In the genomic region with DNA sequence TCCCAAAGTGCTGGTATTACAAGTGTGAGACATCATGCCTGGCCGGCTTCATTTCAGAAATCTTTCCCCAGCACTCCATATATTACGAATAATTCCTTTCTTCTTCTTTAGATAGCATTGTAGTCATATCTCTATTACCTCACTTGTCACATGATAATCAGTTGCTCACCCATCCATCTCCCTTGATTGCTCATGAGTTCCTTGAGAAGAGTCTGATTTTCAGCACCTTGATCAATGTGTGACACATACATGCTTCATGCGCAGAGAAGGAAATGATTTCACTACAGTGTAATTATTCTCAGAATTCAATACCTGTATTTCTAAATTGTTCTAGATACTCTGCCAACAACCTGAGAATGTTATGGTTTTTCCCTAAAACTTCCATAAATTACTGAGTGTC, we compare ENCODE assay signal across 17 cellular contexts. TPM values are rescaled to one million over a fixed set of nuclear protein-coding genes. Genes with fewer than 3 reads are reported as not detected.
DNase-seq lines count a peak whose midpoint lies in the region; TF ChIP-seq lines count a peak whose summit lies in the region.
"Had no signal": no experiment of that assay in that cellular context is flagged by ENCODE, and none has a peak within 500 bp of the region (broad histone marks: within the 10 kb centered on the region; RNA-seq: fewer than 3 reads in every experiment).

No MANE protein-coding gene starts in this region.

- H3K9me2 ChIP-seq in Karpas-422 (replicated peaks; ENCODE audit: insufficient read depth, low read length): no peaks in the 10 kb centered on the region
- H3K9me2 ChIP-seq in neural cell (ENCODE audit: insufficient read depth, low read length): no peaks in the 10 kb centered on the region

- no peaks in the 10 kb centered on the region for H3K79me2 ChIP-seq in Karpas-422 (ENCODE audit: low read length)
- H3K79me2 ChIP-seq in mammary epithelial cell (ENCODE audit: insufficient read depth, low read length): no peaks in the 10 kb centered on the region
- no peaks in the 10 kb centered on the region for H3K79me2 ChIP-seq in neural cell (replicated peaks; ENCODE audit: insufficient read depth, low read length)

- H3K27ac ChIP-seq in Karpas-422 (ENCODE audit: low read length) (no peak overlapping the region), mammary epithelial cell (ENCODE audit: insufficient read depth, low read depth, low read length) (no peak overlapping the region), neural cell (ENCODE audit: low read length) (peak overlapping the region; percentile 12)
- H3K27ac ChIP-seq: HL-60 had no signal

- H3K36me3 Mint-ChIP-seq in activated T-cell treated with anti-CD3 and anti-CD28 coated beads, Interleukin-2, amount 50 U/mL, for 24 hours (ENCODE audit: low read depth): no peaks in the 10 kb centered on the region
- H3K36me3 Mint-ChIP-seq in nephron progenitor cell (ENCODE audit: low read depth): peaks cover 5% of the 10 kb centered on the region

- H3K9ac ChIP-seq in Karpas-422 (ENCODE audit: low read length) (no peak overlapping the region), mammary epithelial cell (ENCODE audit: insufficient read depth, low read length) (no peak overlapping the region), neural cell (ENCODE audit: low read length) (no peak overlapping the region)

- H3F3A ChIP-seq in neural cell (ENCODE audit: insufficient read depth, low read length, poor library complexity, severe bottlenecking): no peaks in the 10 kb centered on the region

- TF ChIP-seq RAD21 in neural cell (conservative IDR thresholded peaks at IDR 0.05): no peak

- H3K4me2 ChIP-seq in Karpas-422 (ENCODE audit: low read depth, low read length, poor library complexity, severe bottlenecking) (no peak overlapping the region), mammary epithelial cell (ENCODE audit: insufficient read depth, low read depth, low read length) (no peak overlapping the region), neural cell (ENCODE audit: low read length) (no peak overlapping the region)
- H3K4me2 ChIP-seq: GM23338 had no signal

- peaks cover 9% of the 10 kb centered on the region for H3K4me1 Mint-ChIP-seq in activated T-cell treated with anti-CD3 and anti-CD28 coated beads, Interleukin-2, amount 50 U/mL, for 24 hours (ENCODE audit: low read depth)
- H3K4me1 Mint-ChIP-seq in nephron progenitor cell: no peaks in the 10 kb centered on the region
- H3K4me1 Mint-ChIP-seq: GM23338 had no signal

- H3K27me3 Mint-ChIP-seq in activated T-cell treated with anti-CD3 and anti-CD28 coated beads, Interleukin-2, amount 50 U/mL, for 24 hours: no peaks in the 10 kb centered on the region
- H3K27me3 Mint-ChIP-seq in nephron progenitor cell (ENCODE audit: low read depth, poor library complexity): peaks cover 14% of the 10 kb centered on the region

- CTCF ChIA-PET in mammary epithelial cell (lab: Charles Lee; ENCODE audit: low non-redundant PET): no interaction called here

- TF ChIP-seq EP300 in neural cell (conservative IDR thresholded peaks at IDR 0.05; ENCODE audit: poor library complexity, severe bottlenecking): no peak

- H3K4me3 Mint-ChIP-seq in activated T-cell treated with anti-CD3 and anti-CD28 coated beads, Interleukin-2, amount 50 U/mL, for 24 hours: no peak overlapping the region
- no peak overlapping the region for H3K4me3 Mint-ChIP-seq in nephron progenitor cell
- H3K4me3 Mint-ChIP-seq: GM23338 had no signal

- no peaks in the 10 kb centered on the region for H3K36me3 ChIP-seq in Karpas-422 (ENCODE audit: insufficient read depth, low read length)
- H3K36me3 ChIP-seq in mammary epithelial cell (ENCODE audit: insufficient read depth, low read length): no peaks in the 10 kb centered on the region
- no peaks in the 10 kb centered on the region for H3K36me3 ChIP-seq in neural cell (ENCODE audit: insufficient read depth, low read length)

- no peak for TF ChIP-seq CTCF in mammary epithelial cell (conservative IDR thresholded peaks at IDR 0.05 in 1 of 2, IDR thresholded peaks at IDR 0.05 in 1 of 2; ENCODE audit: extremely low read depth in 1 of 2, insufficient read depth in 1 of 2, low read depth in 1 of 2, low read length in 2 of 2)
- no peak for TF ChIP-seq CTCF in neural cell (IDR thresholded peaks at IDR 0.05; ENCODE audit: poor library complexity, severe bottlenecking)
- TF ChIP-seq CTCF in nephron progenitor cell (IDR thresholded peaks at IDR 0.05): no peak

- dilution Hi-C loops in mammary epithelial cell (cut with HindIII; ENCODE audit: low sequenced_read_pairs): no loop called here

- H3K27ac Mint-ChIP-seq in activated T-cell treated with anti-CD3 and anti-CD28 coated beads, Interleukin-2, amount 50 U/mL, for 24 hours: peak overlapping the region; percentile 41
- no peak overlapping the region for H3K27ac Mint-ChIP-seq in nephron progenitor cell
- H3K27ac Mint-ChIP-seq: GM23338 had no signal

- WGBS in mammary epithelial cell (ENCODE audit: low coverage, missing lambda C conversion rate): 76% methylated on average over 3 of the region's 3 CpGs

- H4K20me1 ChIP-seq in Karpas-422 (ENCODE audit: insufficient read depth, low read depth, low read length) (no peaks in the 10 kb centered on the region), mammary epithelial cell (ENCODE audit: insufficient read depth, low read length) (no peaks in the 10 kb centered on the region), neural cell (ENCODE audit: insufficient read depth) (no peaks in the 10 kb centered on the region)

- no peak for DNase-seq in activated T-cell treated with anti-CD3 and anti-CD28 coated beads, Interleukin-2, amount 50 U/mL, for 24 hours
- no peak for DNase-seq in activated T-cell treated with anti-CD3 and anti-CD28 coated beads for 4 hours
- peak; percentile 38 for DNase-seq in Karpas-422
- peak; percentile 66 for DNase-seq in mammary epithelial cell
- no peak for DNase-seq in CD1c-positive myeloid dendritic cell (ENCODE audit: extremely low spot score)
- DNase-seq in nephron progenitor cell: no peak
- no peak for DNase-seq in occipital lobe (lab: John Stamatoyannopoulos, UW)
- DNase-seq: C1 segment of cervical spinal cord; Caco-2; KBM-7; NCI-H1092; NCI-H69; NK-92 treated with Interleukin-12 subunit alpha and Interleukin-12 subunit beta, amount 100 ng/mL, for 24 hours; OCI-M1 had no signal

- H2AFZ ChIP-seq in Karpas-422 (ENCODE audit: low read length): no peak overlapping the region
- no peak overlapping the region for H2AFZ ChIP-seq in mammary epithelial cell (ENCODE audit: low read depth, low read length)
- no peak overlapping the region for H2AFZ ChIP-seq in neural cell (ENCODE audit: low read depth, low read length)
- H2AFZ ChIP-seq: GM23338 had no signal

- no peaks in the 10 kb centered on the region for H3K9me3 Mint-ChIP-seq in activated T-cell treated with anti-CD3 and anti-CD28 coated beads, Interleukin-2, amount 50 U/mL, for 24 hours
- peaks cover 2% of the 10 kb centered on the region for H3K9me3 Mint-ChIP-seq in nephron progenitor cell

- in situ Hi-C loops in mammary epithelial cell (cut with MboI; ENCODE audit: low sequenced_read_pairs in 2 of 2): no loop called here

- intact Hi-C loops in mammary epithelial cell (cut with micrococcal nuclease): no loop called here

- H3K4me1 ChIP-seq in Karpas-422 (ENCODE audit: low read length) (no peaks in the 10 kb centered on the region), mammary epithelial cell (ENCODE audit: insufficient read depth, low read length) (peaks cover 4% of the 10 kb centered on the region)
- H3K4me1 ChIP-seq: Caco-2 had no signal

- H3K27me3 ChIP-seq in Karpas-422 (ENCODE audit: low read length): no peaks in the 10 kb centered on the region
- H3K27me3 ChIP-seq in mammary epithelial cell (ENCODE audit: insufficient read depth, low read length): no peaks in the 10 kb centered on the region
- H3K27me3 ChIP-seq in neural cell (ENCODE audit: insufficient read depth, low read depth, low read length): no peaks in the 10 kb centered on the region

- no TSS peak for BruUV-seq in mammary epithelial cell (replicated peaks; lab: Mats Ljungman, UMichigan)

- H3K9me3 ChIP-seq in Karpas-422 (ENCODE audit: low read length) (no peaks in the 10 kb centered on the region), mammary epithelial cell (replicated peaks; ENCODE audit: insufficient read depth, low read length) (no peaks in the 10 kb centered on the region), neural cell (ENCODE audit: low read length) (no peaks in the 10 kb centered on the region)
- H3K9me3 ChIP-seq: Caco-2 had no signal

- no peak overlapping the region for H3K4me3 ChIP-seq in Karpas-422 (ENCODE audit: low read length)
- no peak overlapping the region for H3K4me3 ChIP-seq in mammary epithelial cell (replicated peaks in 1 of 3; ENCODE audit: insufficient read depth in 1 of 3, low read depth in 2 of 3, low read length in 3 of 3)
- H3K4me3 ChIP-seq in neural cell (ENCODE audit: low read length): no peak overlapping the region
- H3K4me3 ChIP-seq: GM23338 had no signal

RNA-seq across cellular contexts. Expression of gene GGCT, which starts 26.7 kb away (rescaled TPM):
- total RNA-seq in Karpas-422 (2014; rRNA removed; shearing (Covaris generic); ENCODE audit: low replicate concordance): 73.5 and 78.1 TPM in 2 replicates
- total RNA-seq in mammary epithelial cell (10 to 100 TPM; 25.7 to 60.3 TPM), occipital lobe (17.6 TPM)
- polyA plus RNA-seq in mammary epithelial cell (39.7 TPM), neural cell (39.8 and 40.5 TPM in 2 replicates)
- polyA minus RNA-seq in mammary epithelial cell (11.5 TPM), neural cell (10.0 and 13.3 TPM in 2 replicates)

RNA-seq across cellular contexts. Expression of gene NOD1, which starts 52.7 kb away (rescaled TPM):
- total RNA-seq in Karpas-422 (2014; rRNA removed; shearing (Covaris generic); ENCODE audit: low replicate concordance): 4.5 and 6.7 TPM in 2 replicates
- 1 to 10 TPM; 6.0 to 9.7 TPM for total RNA-seq in mammary epithelial cell
- polyA plus RNA-seq in mammary epithelial cell: 3.7 TPM
- polyA minus RNA-seq in mammary epithelial cell: 4.0 TPM
- 0.43 and 1.9 TPM in 2 replicates for polyA plus RNA-seq in neural cell
- polyA minus RNA-seq in neural cell: 0.24 and 0.58 TPM in 2 replicates
- 1.9 TPM for total RNA-seq in occipital lobe

Comparison
In these comparisons a context has a peak if more than half of its experiments do, and no peak if none do; other contexts are left out.
1. DNase-seq: peak in Karpas-422 (single experiment) and mammary epithelial cell (single experiment); none in activated T-cell treated with anti-CD3 and anti-CD28 coated beads, Interleukin-2, amount 50 U/mL, for 24 hours (single experiment), activated T-cell treated with anti-CD3 and anti-CD28 coated beads for 4 hours (single experiment), CD1c-positive myeloid dendritic cell (single experiment), nephron progenitor cell (single experiment) and occipital lobe (single experiment).